Comparison of ENCODE assay signal across 8 cellular contexts in genomic region chr1:225882699-225883615, GRCh38. TPM values are rescaled to one million over a fixed set of nuclear protein-coding genes. Genes with fewer than 3 reads are reported as not detected.
DNase-seq lines count a peak whose midpoint lies in the region; ATAC-seq and TF ChIP-seq lines count a peak whose summit lies in the region.

No MANE protein-coding gene starts in this region.

- no peaks in the 10 kb centered on the region for H3K36me3 ChIP-seq in kidney epithelial cell (ENCODE audit: control insufficient read depth, insufficient read depth, low read length)

- H3K27me3 Mint-ChIP-seq in central memory CD8-positive, alpha-beta T cell = no peaks in the 10 kb centered on the region

- ATAC-seq in GM19328 (IDR thresholded peaks at IDR 0.05; ENCODE audit: unreplicated experiment) = peak; percentile 16
- peak; percentile 31 for ATAC-seq in HG03354 (IDR thresholded peaks at IDR 0.05; ENCODE audit: poor library complexity, severe bottlenecking, unreplicated experiment)
- ATAC-seq in central memory CD8-positive, alpha-beta T cell (replicated peaks; ENCODE audit: extremely low read depth, poor library complexity, severe bottlenecking) = peak; percentile 44

- in situ Hi-C loops in SK-MEL-5 (cut with HindIII; ENCODE audit: low pct_unique_long_range_greater_than_20kb, low sequenced_read_pairs) = no loop called here

- no peaks in the 10 kb centered on the region for H3K27me3 ChIP-seq in kidney epithelial cell (ENCODE audit: control insufficient read depth, insufficient read depth, low read length)

- peak overlapping the region; percentile 91 for H3K27ac Mint-ChIP-seq in central memory CD8-positive, alpha-beta T cell (ENCODE audit: low read depth)

- H3K4me1 Mint-ChIP-seq in central memory CD8-positive, alpha-beta T cell = peaks cover 40% of the 10 kb centered on the region

- DNase-seq in Ammon's horn (ENCODE audit: low spot score) (peak; percentile 46), SK-MEL-5 (ENCODE audit: low read depth, low spot score) (peak; percentile 11), kidney epithelial cell (ENCODE audit: low read depth) (no peak), OCI-M2 (lab: John Stamatoyannopoulos, UW; ENCODE audit: unreplicated experiment) (no peak)
- DNase-seq in central memory CD8-positive, alpha-beta T cell (ENCODE audit: low spot score in 2 of 2) = no peak
- peak; percentile 35 for DNase-seq in stimulated activated CD4-positive, alpha-beta T cell treated with anti-CD3 and anti-CD28 coated beads, Interleukin-1b, Interleukin-23, amount 100 ng/mL, for 48 hours

- H3K9me3 Mint-ChIP-seq in central memory CD8-positive, alpha-beta T cell = no peaks in the 10 kb centered on the region

- peak overlapping the region; percentile 93 for H3K4me3 Mint-ChIP-seq in central memory CD8-positive, alpha-beta T cell

- no peak for TF ChIP-seq CTCF in kidney epithelial cell (IDR thresholded peaks at IDR 0.05; ENCODE audit: insufficient read depth, low read length, poor library complexity, severe bottlenecking)

- peak overlapping the region; percentile 92 for H3K4me3 ChIP-seq in kidney epithelial cell (ENCODE audit: low read depth, low read length)

- peaks cover 9% of the 10 kb centered on the region for H3K36me3 Mint-ChIP-seq in central memory CD8-positive, alpha-beta T cell (ENCODE audit: insufficient read depth)

RNA-seq across cellular contexts. Expression of gene TMEM63A, which starts 0.8 kb away (rescaled TPM):
- total RNA-seq in SK-MEL-5 (2014; rRNA removed; shearing (Covaris generic)) = 7.4 and 11.6 TPM in 2 replicates
- polyA plus RNA-seq in SK-MEL-5 (2015; cell fraction: cytosol; rRNA removed) = 17.2 and 24.5 TPM in 2 replicates
- polyA plus RNA-seq in SK-MEL-5 (2015; cell fraction: nucleus; rRNA removed) = 119 and 148 TPM in 2 replicates
- total RNA-seq in kidney epithelial cell = 17.5 and 36.2 TPM in 2 replicates

RNA-seq across cellular contexts. Expression of gene LEFTY1, which starts 6.0 kb away (rescaled TPM):
- total RNA-seq in SK-MEL-5 (2014; rRNA removed; shearing (Covaris generic)) = not detected in 2 replicates
- polyA plus RNA-seq in SK-MEL-5 (2015; cell fraction: cytosol; rRNA removed) = not detected in 2 replicates
- not detected in 2 replicates for polyA plus RNA-seq in SK-MEL-5 (2015; cell fraction: nucleus; rRNA removed)
- total RNA-seq in kidney epithelial cell = not detected in 2 replicates

RNA-seq across cellular contexts. Expression of gene PYCR2, which starts 41.1 kb away (rescaled TPM):
- total RNA-seq in SK-MEL-5 (2014; rRNA removed; shearing (Covaris generic)) = 40.8 and 46.2 TPM in 2 replicates
- 98.7 and 113 TPM in 2 replicates for polyA plus RNA-seq in SK-MEL-5 (2015; cell fraction: cytosol; rRNA removed)
- polyA plus RNA-seq in SK-MEL-5 (2015; cell fraction: nucleus; rRNA removed) = 249 and 252 TPM in 2 replicates
- total RNA-seq in kidney epithelial cell = 38.1 and 51.2 TPM in 2 replicates

RNA-seq across cellular contexts. Expression of gene LEFTY2, which starts 58.1 kb away (rescaled TPM):
- total RNA-seq in SK-MEL-5 (2014; rRNA removed; shearing (Covaris generic)) = not detected in 2 replicates
- polyA plus RNA-seq in SK-MEL-5 (2015; cell fraction: cytosol; rRNA removed) = not detected in 2 replicates
- not detected in 2 replicates for polyA plus RNA-seq in SK-MEL-5 (2015; cell fraction: nucleus; rRNA removed)
- not detected in 2 replicates for total RNA-seq in kidney epithelial cell

Comparison
In these comparisons a context has a peak if more than half of its experiments do, and no peak if none do; other contexts are left out.
1. DNase-seq: peak in Ammon's horn (single experiment), SK-MEL-5 (single experiment) and stimulated activated CD4-positive, alpha-beta T cell treated with anti-CD3 and anti-CD28 coated beads, Interleukin-1b, Interleukin-23, amount 100 ng/mL, for 48 hours (single experiment); none in central memory CD8-positive, alpha-beta T cell (0 of 2), kidney epithelial cell (single experiment) and OCI-M2 (single experiment).
2. Peak in every context shown above with its lines, with median percentiles within 50 percentile points of each other: ATAC-seq.